Comparison of ENCODE assay signal across 10 cellular contexts in the genomic region with DNA sequence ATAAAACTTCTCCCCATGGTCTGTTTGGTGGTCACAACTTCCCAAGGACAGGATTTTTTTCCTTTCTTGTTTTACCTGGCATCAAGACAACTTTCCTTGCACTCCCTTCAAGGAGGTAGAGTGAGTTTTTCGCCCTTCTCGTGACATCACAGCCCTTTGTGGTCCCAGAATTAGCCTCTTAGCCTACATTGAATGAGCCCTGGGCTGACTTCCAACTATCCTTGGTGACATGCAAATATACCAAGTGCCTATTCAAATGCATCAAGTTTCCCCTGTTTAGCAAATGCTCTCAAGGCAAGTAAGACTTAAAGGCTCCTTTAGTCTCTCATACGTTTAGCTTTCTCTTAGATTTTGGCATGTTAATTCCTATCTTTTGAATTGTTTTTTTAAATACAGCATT. TPM values are rescaled to one million over a fixed set of nuclear protein-coding genes. Genes with fewer than 3 reads are reported as not detected.
A peak's percentile ranks its signal among the peaks of the same experiment; 100 is the strongest.
DNase-seq lines count a peak whose midpoint lies in the region; ATAC-seq and TF ChIP-seq lines count a peak whose summit lies in the region.
"Had no signal": no experiment of that assay in that cellular context is flagged by ENCODE, and none has a peak within 500 bp of the region (broad histone marks: within the 10 kb centered on the region; RNA-seq: fewer than 3 reads in every experiment).

No MANE protein-coding gene starts in this region.

- no peak for TF ChIP-seq POLR2A in ovary (IDR thresholded peaks at IDR 0.05)

- DNase-seq in NCI-H526 treated with DMSO at 0.1 percent for 48 hours (lab: John Stamatoyannopoulos, UW) (peak; percentile 86), aorta (no peak), inferior parietal cortex (ENCODE audit: extremely low spot score) (no peak), ovary (no peak), SK-N-DZ (ENCODE audit: low spot score) (no peak)
- DNase-seq: trophoblast cell had no signal

- H3K27ac ChIP-seq in parathyroid adenoma (peak overlapping the region; percentile 77), aorta (ENCODE audit: low read depth in 1 of 2, low read length in 2 of 2) (peak overlapping the region in 1 of 2 donors; percentile 78), ovary (no peak overlapping the region)
- H3K27ac ChIP-seq: KMS-11 had no signal

- WGBS in aorta, 2 donors: 8 to 13% methylated on average over 3 of the region's 3 CpGs
- 49 to 63% (median 49%) methylated on average over 3 of the region's 3 CpGs for WGBS in ovary, 3 donors

- TF ChIP-seq EP300 in ovary (IDR thresholded peaks at IDR 0.05): no peak

- H3K4me1 ChIP-seq in parathyroid adenoma: peaks cover 13% of the 10 kb centered on the region
- peaks cover 0 to 4% of the 10 kb centered on the region in 2 donors for H3K4me1 ChIP-seq in aorta (ENCODE audit: control insufficient read depth in 1 of 2, insufficient read depth in 2 of 2, low read length in 2 of 2)
- H3K4me1 ChIP-seq in ovary (ENCODE audit: insufficient read depth): peaks cover 2% of the 10 kb centered on the region

- no peaks in the 10 kb centered on the region for H3K27me3 ChIP-seq in parathyroid adenoma (ENCODE audit: control insufficient read depth, insufficient read depth, low read length)
- no peaks in the 10 kb centered on the region for H3K27me3 ChIP-seq in aorta (ENCODE audit: control insufficient read depth in 1 of 2, insufficient read depth in 2 of 2, low read length in 1 of 2)
- H3K27me3 ChIP-seq in ovary: no peaks in the 10 kb centered on the region

- H3K4me2 ChIP-seq in parathyroid adenoma (ENCODE audit: low read length): no peak overlapping the region
- H3K4me2 ChIP-seq: KMS-11 had no signal

- no peak overlapping the region for H2AFZ ChIP-seq in parathyroid adenoma

- H3K36me3 ChIP-seq in parathyroid adenoma (ENCODE audit: control insufficient read depth, insufficient read depth, low read length) (no peaks in the 10 kb centered on the region), aorta (ENCODE audit: control insufficient read depth in 1 of 2, insufficient read depth in 2 of 2, low read length in 1 of 2) (no peaks in the 10 kb centered on the region), ovary (no peaks in the 10 kb centered on the region)

- H3K9me3 ChIP-seq in parathyroid adenoma (ENCODE audit: control insufficient read depth, low read length) (no peaks in the 10 kb centered on the region), aorta (ENCODE audit: control insufficient read depth, low read length) (no peaks in the 10 kb centered on the region), ovary (no peaks in the 10 kb centered on the region)

- intact Hi-C loops in aorta (cut with DNase I) (no loop called here), ovary (cut with DNase I) (no loop called here)

- H3K4me3 ChIP-seq in parathyroid adenoma (ENCODE audit: low read depth, low read length) (no peak overlapping the region), aorta (ENCODE audit: low read length in 2 of 2) (no peak overlapping the region), ovary (no peak overlapping the region)

- peaks cover 31% of the 10 kb centered on the region for H3K79me2 ChIP-seq in parathyroid adenoma

- ATAC-seq in GM19324 (IDR thresholded peaks at IDR 0.05; ENCODE audit: low FRiP score, unreplicated experiment) (peak; percentile 69), HG02852 (IDR thresholded peaks at IDR 0.05; ENCODE audit: unreplicated experiment) (peak; percentile 88), aorta (ENCODE audit: low FRiP score) (no peak)

- H3K9ac ChIP-seq in parathyroid adenoma: no peak overlapping the region
- H3K9ac ChIP-seq: KMS-11 had no signal

- TF ChIP-seq CTCF in parathyroid adenoma (IDR thresholded peaks at IDR 0.05) (no peak), ovary (IDR thresholded peaks at IDR 0.05) (no peak)

RNA-seq across cellular contexts. Expression of gene TC2N, which starts 36.6 kb away (rescaled TPM):
- total RNA-seq in aorta: 100 to 1,000 TPM; 126 to 284 TPM
- polyA plus RNA-seq in aorta: 10 to 100 TPM; 50.7 to 66.4 TPM
- total RNA-seq in ovary: 10 to 100 TPM in 4 of 7 donors, 1 to 10 TPM in 3; 2.2 to 81.7 (median 14.7) TPM
- 10 to 100 TPM in 1 of 2 donors, 1 to 10 TPM in 1; 5.4 to 12.4 TPM for polyA plus RNA-seq in ovary
- polyA plus RNA-seq in SK-N-DZ (2014; cell fraction: cytosol; rRNA removed): not detected in 2 replicates
- not detected in 2 replicates for polyA plus RNA-seq in SK-N-DZ (2014; cell fraction: nucleus; rRNA removed)
